In the genomic region with DNA sequence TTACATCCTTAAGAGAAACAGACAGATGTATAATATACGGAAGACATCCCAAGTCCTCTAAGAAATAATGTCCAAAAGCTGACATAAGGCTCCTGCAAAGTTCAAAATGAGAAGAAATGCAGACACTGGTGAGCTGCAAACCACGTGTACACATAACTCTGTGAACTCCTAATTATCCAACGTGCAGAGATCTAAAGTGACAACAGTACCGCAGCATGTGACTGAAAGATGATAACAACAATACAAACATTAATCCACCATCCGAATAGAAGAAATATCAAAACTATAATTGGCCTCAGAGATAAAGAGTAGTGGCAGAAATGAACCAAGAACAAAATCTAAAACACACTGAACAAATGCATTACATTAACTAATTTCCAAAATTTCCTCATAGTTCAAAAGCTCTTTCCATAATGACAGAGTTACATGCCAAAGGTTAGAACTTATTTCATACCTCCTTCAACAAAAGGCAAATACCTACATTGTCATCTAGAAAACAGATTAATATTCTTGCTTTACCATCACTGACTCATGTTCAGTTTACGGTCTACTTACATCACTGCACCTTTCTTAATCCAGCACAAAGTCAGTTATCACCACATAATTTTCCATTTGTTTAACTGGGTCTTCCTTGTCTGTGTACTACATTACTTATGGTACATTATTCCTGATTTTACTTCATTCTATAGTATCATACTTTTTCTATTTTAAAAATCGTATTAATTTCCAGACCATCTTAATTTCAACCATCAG, we compare ENCODE assay signal across 13 cellular contexts. TPM values are rescaled to one million over a fixed set of nuclear protein-coding genes. Genes with fewer than 3 reads are reported as not detected.
A peak's percentile ranks its signal among the peaks of the same experiment; 100 is the strongest.
DNase-seq lines count a peak whose midpoint lies in the region; ATAC-seq, FAIRE-seq and TF ChIP-seq lines count a peak whose summit lies in the region.
"Had no signal": no experiment of that assay in that cellular context is flagged by ENCODE, and none has a peak within 500 bp of the region (broad histone marks: within the 10 kb centered on the region; RNA-seq: fewer than 3 reads in every experiment).

No MANE protein-coding gene starts in this region.

- peaks cover 8% of the 10 kb centered on the region for H3K36me3 Mint-ChIP-seq in activated CD4-positive, alpha-beta T cell treated with anti-CD3 and anti-CD28 coated beads, Interleukin-2, amount 10 ng/mL, durations not matched to agents 24 days and 14 days (ENCODE audit: low read depth)
- H3K36me3 Mint-ChIP-seq in nephron (ENCODE audit: low read depth), result no peaks in the 10 kb centered on the region

- CTCF ChIA-PET in GM12878 (lab: Yijun Ruan, JAX), result interaction anchor here (0.9 to 4.5 kb wide), 3 partner anchors 8 to 20 kb away, joined by 3 to 24 read pairs (median 5); no protein-coding TSS in a partner anchor

- peak overlapping the region; percentile 39 for H3K4me2 ChIP-seq in GM12878 (ENCODE audit: control insufficient read depth, insufficient read depth)

- H3K9ac ChIP-seq in HUES6 (ENCODE audit: low read length) (no peak overlapping the region), GM12878 (ENCODE audit: control insufficient read depth, insufficient read depth, low read length) (no peak overlapping the region; the same call in 1 of the 2 replicates)

- H3K27ac ChIP-seq in HUES6 (ENCODE audit: low read depth, low read length) (no peak overlapping the region), GM12878 (ENCODE audit: control insufficient read depth, insufficient read depth) (no peak overlapping the region; the same call in 1 of the 2 replicates)

- ATAC-seq in GM12878, result no peak
- ATAC-seq in HG02981 (IDR thresholded peaks at IDR 0.05; ENCODE audit: unreplicated experiment), result no peak
- ATAC-seq: Right ventricle myocardium inferior had no signal

- TF ChIP-seq CTCF in GM12878 (IDR thresholded peaks at IDR 0.05 in 2 of 3, conservative IDR thresholded peaks at IDR 0.05 in 1 of 3; ENCODE audit: control insufficient read depth in 2 of 3, extremely low read depth in 1 of 3, insufficient read depth in 1 of 3, low read depth in 3 of 3, low read length in 3 of 3) (no peak), nephron (IDR thresholded peaks at IDR 0.05; ENCODE audit: unreplicated experiment in 3 of 3) (no peak)

- H3K27me3 ChIP-seq in HUES6 (ENCODE audit: control insufficient read depth, insufficient read depth, low read length), result no peaks in the 10 kb centered on the region; the same call in 1 of the 2 replicates
- H3K27me3 ChIP-seq in GM12878 (replicated peaks in 1 of 2; ENCODE audit: control insufficient read depth in 2 of 2, insufficient read depth in 2 of 2, low read length in 1 of 2), result no peaks in the 10 kb centered on the region

- POLR2A ChIA-PET in GM12878 (lab: Charles Lee), result interaction anchor here (0.6 kb wide), 1 partner anchor 10 kb away, joined by 3 read pairs; no protein-coding TSS in a partner anchor

- no peak overlapping the region for H3K27ac Mint-ChIP-seq in activated CD4-positive, alpha-beta T cell treated with anti-CD3 and anti-CD28 coated beads, Interleukin-2, amount 10 ng/mL, durations not matched to agents 24 days and 14 days
- H3K27ac Mint-ChIP-seq in nephron, result no peak overlapping the region

- H3K9me3 Mint-ChIP-seq in activated CD4-positive, alpha-beta T cell treated with anti-CD3 and anti-CD28 coated beads, Interleukin-2, amount 10 ng/mL, durations not matched to agents 24 days and 14 days, result no peaks in the 10 kb centered on the region
- no peaks in the 10 kb centered on the region for H3K9me3 Mint-ChIP-seq in nephron

- peaks cover 4% of the 10 kb centered on the region; the same call in 1 of the 2 replicates for H4K20me1 ChIP-seq in GM12878 (ENCODE audit: control insufficient read depth, insufficient read depth)

- FAIRE-seq in GM12878 (lab: Jason Lieb, UNC), result no peak

- no peak for DNase-seq in activated CD4-positive, alpha-beta T cell treated with anti-CD3 and anti-CD28 coated beads, Interleukin-2, amount 10 ng/mL, durations not matched to agents 24 days and 14 days
- no peak for DNase-seq in activated CD4-positive, alpha-beta T cell treated with anti-CD3 and anti-CD28 coated beads, Interleukin-2, amount 50 U/mL, for 48 hours
- DNase-seq in GM12878 (ENCODE audit: low read depth, low spot score), result no peak
- DNase-seq in stimulated activated CD4-positive, alpha-beta T cell treated with anti-CD3 and anti-CD28 coated beads, Interleukin-2, amount 100 ng/mL, for 48 hours, result no peak
- DNase-seq in Kasumi-1 (lab: John Stamatoyannopoulos, UW), result no peak
- DNase-seq: ACHN; activated T-cell treated with anti-CD3 and anti-CD28 coated beads, Interleukin-2, amount 50 U/mL, for 48 hours; central memory CD4-positive, alpha-beta T cell; NCI-H2227 treated with DMSO at 0.1 percent for 48 hours had no signal

- H3K4me3 Mint-ChIP-seq in activated CD4-positive, alpha-beta T cell treated with anti-CD3 and anti-CD28 coated beads, Interleukin-2, amount 10 ng/mL, durations not matched to agents 24 days and 14 days, result peak overlapping the region; percentile 28
- H3K4me3 Mint-ChIP-seq in nephron, result peak overlapping the region; percentile 37 to 71 (median 43)

- RAD21 ChIA-PET in GM12878 (lab: Charles Lee; ENCODE audit: unreplicated experiment), result no interaction called here

- H3K36me3 ChIP-seq in HUES6 (ENCODE audit: control insufficient read depth, insufficient read depth, low read length) (no peaks in the 10 kb centered on the region), GM12878 (ENCODE audit: control insufficient read depth in 2 of 2, insufficient read depth in 2 of 2, low read length in 1 of 2) (no peaks in the 10 kb centered on the region)

- 98% methylated on average over 7 of the region's 7 CpGs for WGBS in GM12878 (ENCODE audit: insufficient coverage, insufficient replicate concordance, low lambda C conversion rate, missing lambda C conversion rate)

- no TSS peak for BruUV-seq in GM12878 (replicated peaks; lab: Mats Ljungman, UMichigan)

- H3K79me2 ChIP-seq in GM12878 (ENCODE audit: control insufficient read depth, insufficient read depth, low read length), result peaks cover 70% of the 10 kb centered on the region

- H3K9me3 ChIP-seq in HUES6 (ENCODE audit: control insufficient read depth, insufficient read depth, low read depth, low read length) (no peaks in the 10 kb centered on the region), GM12878 (replicated peaks; ENCODE audit: control insufficient read depth, insufficient read depth, low read length) (no peaks in the 10 kb centered on the region)

- intact Hi-C loops in activated CD4-positive, alpha-beta T cell treated with anti-CD3 and anti-CD28 coated beads, Interleukin-2, amount 10 ng/mL, durations not matched to agents 24 days and 14 days (cut with micrococcal nuclease), result loop anchor here (5.0 to 10.0 kb wide), 2 partner anchors 290 to 1932 kb away; a partner anchor contains a TSS
- intact Hi-C loops in GM12878 (cut with micrococcal nuclease; ENCODE audit: unreplicated experiment), result loop anchor here (5.0 to 10.0 kb wide), 2 partner anchors 150 to 362 kb away; a partner anchor contains a TSS

- TF ChIP-seq EP300 in GM12878 (IDR thresholded peaks at IDR 0.05; ENCODE audit: borderline replicate concordance in 1 of 2, control insufficient read depth in 1 of 2, low read depth in 2 of 2, low read length in 2 of 2), result no peak

- H3K4me1 ChIP-seq in HUES6 (ENCODE audit: control insufficient read depth, insufficient read depth, low read length) (peaks cover 42% of the 10 kb centered on the region), GM12878 (ENCODE audit: control insufficient read depth, insufficient read depth, low read length) (peaks cover 3% of the 10 kb centered on the region; the same call in 1 of the 2 replicates)

- H3K4me3 ChIP-seq in HUES6 (ENCODE audit: low read depth, low read length), result peak overlapping the region; percentile 81
- peak overlapping the region; percentile 69 for H3K4me3 ChIP-seq in GM12878

- TF ChIP-seq RAD21 in GM12878 (IDR thresholded peaks at IDR 0.05; ENCODE audit: insufficient read depth, low read depth, low read length), result no peak

- TF ChIP-seq POLR2A in GM12878 (IDR thresholded peaks at IDR 0.05; ENCODE audit: low read depth, low read length), result no peak

- in situ Hi-C loops in GM12878 (cut with MboI), result no loop called here

- H3K4me1 Mint-ChIP-seq in activated CD4-positive, alpha-beta T cell treated with anti-CD3 and anti-CD28 coated beads, Interleukin-2, amount 10 ng/mL, durations not matched to agents 24 days and 14 days, result peaks cover 32% of the 10 kb centered on the region
- peaks cover 36% of the 10 kb centered on the region for H3K4me1 Mint-ChIP-seq in nephron

- SMC1A ChIA-PET in GM12878 (lab: Charles Lee; ENCODE audit: uncharacterized antibody, unreplicated experiment), result interaction anchor here (0.6 to 2.3 kb wide), 6 partner anchors 8 to 41 kb away, joined by 3 to 10 read pairs (median 4); no protein-coding TSS in a partner anchor

- H2AFZ ChIP-seq in GM12878 (ENCODE audit: control insufficient read depth, low read depth, low read length), result no peak overlapping the region

- peaks cover 2% of the 10 kb centered on the region for H3K27me3 Mint-ChIP-seq in activated CD4-positive, alpha-beta T cell treated with anti-CD3 and anti-CD28 coated beads, Interleukin-2, amount 10 ng/mL, durations not matched to agents 24 days and 14 days
- peaks cover 10% of the 10 kb centered on the region for H3K27me3 Mint-ChIP-seq in nephron (ENCODE audit: low read depth)

RNA-seq across cellular contexts. Expression of a gene that starts 2.2 kb away (rescaled TPM):
- 73.9 and 76.1 TPM in 2 replicates for total RNA-seq in activated CD4-positive, alpha-beta T cell treated with anti-CD3 and anti-CD28 coated beads, Interleukin-2, amount 10 ng/mL, durations not matched to agents 24 days and 14 days
- 60.2 and 66.5 TPM in 2 replicates for total RNA-seq in GM12878 (2013; cell fraction: nucleolus; rRNA removed)
- total RNA-seq in GM12878 (2014; rRNA removed) (88.1 and 89.3 TPM in 2 replicates), GM12878 (2014; rRNA removed; fragmentation: Illumina TruSeq; extraction: Trizol) (122 and 127 TPM in 2 replicates), GM12878 (2021) (55.8 and 64.1 TPM in 2 replicates)
- 38.8 TPM for polyA plus RNA-seq in GM12878 (2011; ENCODE audit: low read depth)
- polyA plus RNA-seq in GM12878 (2011; rRNA removed) (100 and 170 TPM in 2 replicates), GM12878 (2014; fragmentation: Illumina TruSeq; extraction: Trizol) (141 and 181 TPM in 2 replicates), GM12878 (2014; fragmentation: Nextera tagmentation; extraction: Ambion mirVana) (100 to 1,000 TPM; 199 to 247 TPM), GM12878 (2014; rRNA removed) (96.3 and 102 TPM in 2 replicates), GM12878 (2016; fragmentation: Nextera tagmentation; extraction: Ambion mirVana) (100 to 1,000 TPM; 123 to 128 TPM)
- 29.5 and 43.4 TPM in 2 replicates for polyA plus RNA-seq in GM12878 (2011; cell fraction: cytosol; rRNA removed)
- 28.5 and 28.7 TPM in 2 replicates for polyA plus RNA-seq in GM12878 (2011; cell fraction: nucleus; rRNA removed)
- polyA plus RNA-seq in GM12878 (2012), result 63.4 and 63.7 TPM in 2 replicates
- 29.8 and 46.3 TPM in 2 replicates for polyA minus RNA-seq in GM12878 (2011; rRNA and poly(A)+ RNA removed)
- polyA minus RNA-seq in GM12878 (2011; cell fraction: cytosol; rRNA and poly(A)+ RNA removed), result 17.0 and 22.2 TPM in 2 replicates
- polyA minus RNA-seq in GM12878 (2011; cell fraction: nucleus; rRNA and poly(A)+ RNA removed), result 28.8 and 41.1 TPM in 2 replicates

RNA-seq across cellular contexts. Expression of a gene that starts 3.0 kb away (rescaled TPM):
- 0.49 and 0.57 TPM in 2 replicates for total RNA-seq in activated CD4-positive, alpha-beta T cell treated with anti-CD3 and anti-CD28 coated beads, Interleukin-2, amount 10 ng/mL, durations not matched to agents 24 days and 14 days
- total RNA-seq in GM12878 (2013; cell fraction: nucleolus; rRNA removed), result 3.5 and 4.6 TPM in 2 replicates
- total RNA-seq in GM12878 (2014; rRNA removed) (1.5 and 2.2 TPM in 2 replicates), GM12878 (2014; rRNA removed; fragmentation: Illumina TruSeq; extraction: Trizol) (3.0 TPM in 2 replicates), GM12878 (2021) (1.2 and 1.7 TPM in 2 replicates)
- 3.2 TPM for polyA plus RNA-seq in GM12878 (2011; ENCODE audit: low read depth)
- polyA plus RNA-seq in GM12878 (2011; rRNA removed) (4.3 and 6.2 TPM in 2 replicates), GM12878 (2014; fragmentation: Illumina TruSeq; extraction: Trizol) (1.6 and 5.5 TPM in 2 replicates), GM12878 (2014; fragmentation: Nextera tagmentation; extraction: Ambion mirVana) (1 to 10 TPM; 6.8 to 7.6 TPM), GM12878 (2014; rRNA removed) (1.3 and 1.6 TPM in 2 replicates), GM12878 (2016; fragmentation: Nextera tagmentation; extraction: Ambion mirVana) (1 to 10 TPM; 5.2 to 5.7 TPM)
- 0.94 and 1.3 TPM in 2 replicates for polyA plus RNA-seq in GM12878 (2011; cell fraction: cytosol; rRNA removed)
- polyA plus RNA-seq in GM12878 (2011; cell fraction: nucleus; rRNA removed), result 0.57 and 1.1 TPM in 2 replicates
- polyA plus RNA-seq in GM12878 (2012), result 3.6 and 5.0 TPM in 2 replicates
- 1.5 and 1.6 TPM in 2 replicates for polyA minus RNA-seq in GM12878 (2011; rRNA and poly(A)+ RNA removed)
- polyA minus RNA-seq in GM12878 (2011; cell fraction: cytosol; rRNA and poly(A)+ RNA removed), result 0.67 and 0.83 TPM in 2 replicates
- polyA minus RNA-seq in GM12878 (2011; cell fraction: nucleus; rRNA and poly(A)+ RNA removed), result 1.9 and 3.1 TPM in 2 replicates
